31 cellular contexts compared by ENCODE assay signal in genomic region chr4:113674733-113675132, GRCh38.
DNase-seq lines count a peak whose midpoint lies in the region; ATAC-seq, FAIRE-seq and TF ChIP-seq lines count a peak whose summit lies in the region.
"Had no signal": no experiment of that assay in that cellular context is flagged by ENCODE, and none has a peak within 500 bp of the region (broad histone marks: within the 10 kb centered on the region; RNA-seq: fewer than 3 reads in every experiment).

No MANE protein-coding gene starts in this region.

- TF ChIP-seq RAD21 in A549 (conservative IDR thresholded peaks at IDR 0.05 in 1 of 2, IDR thresholded peaks at IDR 0.05 in 1 of 2) = no peak

- no peaks in the 10 kb centered on the region for H3K36me3 ChIP-seq in lower lobe of right lung
- H3K36me3 ChIP-seq: breast epithelium, neural progenitor cell, right lobe of liver, transverse colon, WERI-Rb-1 had no signal

- H3K27me3 ChIP-seq in lower lobe of right lung (ENCODE audit: low read depth) = no peaks in the 10 kb centered on the region
- H3K27me3 ChIP-seq: breast epithelium, neural progenitor cell, right lobe of liver, SJCRH30, spleen, transverse colon had no signal

- H3K4me1 ChIP-seq in A549 (peaks cover 49% of the 10 kb centered on the region), lower lobe of right lung (peaks cover 38% of the 10 kb centered on the region)

- CTCF ChIA-PET in activated CD4-positive, alpha-beta memory T cell treated with anti-CD3 and anti-CD28 coated beads for 36 hours (lab: Charles Lee) = interaction anchor here (0.7 to 1.8 kb wide), 2 partner anchors 10 to 127 kb away, joined by 4 to 7 read pairs; no protein-coding TSS in a partner anchor
- CTCF ChIA-PET in activated CD4-positive, alpha-beta memory T cell treated with anti-CD3 and anti-CD28 coated beads, Interleukin-2, amount 10 ng/mL, durations not matched to agents 7 days and 5 days (lab: Charles Lee) = no interaction called here
- CTCF ChIA-PET in A549 (lab: Yijun Ruan, JAX) = no interaction called here

- peak overlapping the region in 1 of 2 experiments; percentile 60; a peak in 2 of 6 replicates for H3K27ac ChIP-seq in A549
- no peak overlapping the region for H3K27ac ChIP-seq in lower lobe of right lung
- H3K27ac ChIP-seq: breast epithelium, GM23248, neural progenitor cell, right lobe of liver, SJCRH30, spleen, transverse colon, WERI-Rb-1 had no signal

- intact Hi-C loops in activated CD4-positive, alpha-beta memory T cell treated with anti-CD3 and anti-CD28 coated beads for 36 hours (cut with micrococcal nuclease) = no loop called here
- intact Hi-C loops in lower lobe of right lung (cut with DNase I) = no loop called here

- POLR2A ChIA-PET in activated CD4-positive, alpha-beta memory T cell treated with anti-CD3 and anti-CD28 coated beads for 36 hours (lab: Charles Lee) = interaction anchor here (0.6 to 1.1 kb wide), 2 partner anchors 9 to 10 kb away, joined by 3 read pairs; no protein-coding TSS in a partner anchor
- POLR2A ChIA-PET in activated CD4-positive, alpha-beta memory T cell treated with anti-CD3 and anti-CD28 coated beads, Interleukin-2, amount 10 ng/mL, durations not matched to agents 7 days and 5 days (lab: Charles Lee) = no interaction called here
- POLR2A ChIA-PET in A549 (lab: Yijun Ruan, JAX) = interaction anchor here (0.6 kb wide), 2 partner anchors 11 to 86 kb away, joined by 3 to 4 read pairs; no protein-coding TSS in a partner anchor

- no peak for FAIRE-seq in A549 (lab: Jason Lieb, UNC)
- FAIRE-seq: endothelial cell of umbilical vein, frontal cortex had no signal

- peak overlapping the region; percentile 62 for H3K4me2 ChIP-seq in A549
- H3K4me2 ChIP-seq: neural progenitor cell had no signal

- H3K4me3 ChIP-seq in A549 = no peak overlapping the region
- H3K4me3 ChIP-seq in lower lobe of right lung = no peak overlapping the region
- H3K4me3 ChIP-seq: breast epithelium, GM23248, neural progenitor cell, right lobe of liver, SJCRH30, spleen, transverse colon had no signal

- H3K9me3 Mint-ChIP-seq in activated CD4-positive, alpha-beta memory T cell treated with anti-CD3 and anti-CD28 coated beads for 36 hours = no peaks in the 10 kb centered on the region
- H3K9me3 Mint-ChIP-seq in activated CD4-positive, alpha-beta memory T cell treated with anti-CD3 and anti-CD28 coated beads, Interleukin-2, amount 10 ng/mL, durations not matched to agents 7 days and 5 days = no peaks in the 10 kb centered on the region
- H3K9me3 Mint-ChIP-seq: activated T-helper 1 cell treated with anti-CD3 and anti-CD28 coated beads, Interleukin-12 subunit alpha, Interleukin-12 subunit beta, Interleukin-2, Interleukin-4 antibody, amounts not matched to agents 30 ng/mL and 10 ng/mL and 1 ng/mL, durations not matched to agents 14 hours and 24 hours and 36 hours; memory B cell; neural progenitor cell had no signal

- DNase-seq in activated CD4-positive, alpha-beta memory T cell treated with anti-CD3 and anti-CD28 coated beads for 36 hours = no peak
- DNase-seq in activated CD4-positive, alpha-beta memory T cell treated with anti-CD3 and anti-CD28 coated beads, Interleukin-2, amount 10 ng/mL, durations not matched to agents 7 days and 5 days = no peak
- DNase-seq in A549 (ENCODE audit: low read depth in 1 of 2, low spot score in 1 of 2) = no peak
- DNase-seq in G401 (ENCODE audit: low spot score) = peak; percentile 70
- DNase-seq in lower lobe of right lung = no peak
- no peak for DNase-seq in 8988T
- DNase-seq in NCI-H1092 (lab: John Stamatoyannopoulos, UW) = no peak
- DNase-seq: ACHN; activated CD4-positive, alpha-beta T cell treated with anti-CD3 and anti-CD28 coated beads for 48 hours; anterior cingulate cortex; GF-D8; Kasumi-1; kidney glomerular epithelial cell; NCI-H1436; NCI-H2081; right lobe of liver; spleen; stimulated activated CD4-positive, alpha-beta T cell treated with anti-CD3 and anti-CD28 coated beads, Interleukin-2, amount 100 ng/mL, for 24 hours; SW 1271; T-helper 9 cell; WERI-Rb-1 had no signal

- TF ChIP-seq CTCF in A549 (IDR thresholded peaks at IDR 0.05) (no peak), lower lobe of right lung (IDR thresholded peaks at IDR 0.05) (no peak)

- H3K36me3 Mint-ChIP-seq in activated CD4-positive, alpha-beta memory T cell treated with anti-CD3 and anti-CD28 coated beads for 36 hours = peaks cover 36% of the 10 kb centered on the region
- peaks cover 33% of the 10 kb centered on the region for H3K36me3 Mint-ChIP-seq in activated CD4-positive, alpha-beta memory T cell treated with anti-CD3 and anti-CD28 coated beads, Interleukin-2, amount 10 ng/mL, durations not matched to agents 7 days and 5 days (ENCODE audit: low read depth)
- H3K36me3 Mint-ChIP-seq: memory B cell had no signal

- in situ Hi-C loops in G401 (cut with HindIII; ENCODE audit: low sequenced_read_pairs) = no loop called here

- H3K27ac Mint-ChIP-seq in activated CD4-positive, alpha-beta memory T cell treated with anti-CD3 and anti-CD28 coated beads for 36 hours = peak overlapping the region; percentile 61
- H3K27ac Mint-ChIP-seq in activated CD4-positive, alpha-beta memory T cell treated with anti-CD3 and anti-CD28 coated beads, Interleukin-2, amount 10 ng/mL, durations not matched to agents 7 days and 5 days = no peak overlapping the region
- H3K27ac Mint-ChIP-seq: activated T-helper 1 cell treated with anti-CD3 and anti-CD28 coated beads, Interleukin-12 subunit alpha, Interleukin-12 subunit beta, Interleukin-2, Interleukin-4 antibody, amounts not matched to agents 30 ng/mL and 10 ng/mL and 1 ng/mL, durations not matched to agents 14 hours and 24 hours and 36 hours; memory B cell; neural progenitor cell had no signal

- H3K4me1 Mint-ChIP-seq in activated CD4-positive, alpha-beta memory T cell treated with anti-CD3 and anti-CD28 coated beads for 36 hours (ENCODE audit: low read depth) = peaks cover 58% of the 10 kb centered on the region
- peaks cover 33% of the 10 kb centered on the region for H3K4me1 Mint-ChIP-seq in activated CD4-positive, alpha-beta memory T cell treated with anti-CD3 and anti-CD28 coated beads, Interleukin-2, amount 10 ng/mL, durations not matched to agents 7 days and 5 days

- 24% methylated on average over 2 of the region's 2 CpGs for WGBS in A549 (ENCODE audit: missing lambda C conversion rate)

- ATAC-seq in A549 (no peak), lower lobe of right lung (peak; percentile 13 to 54), HG03342 (IDR thresholded peaks at IDR 0.05; ENCODE audit: unreplicated experiment) (no peak)

- H3K27me3 Mint-ChIP-seq in activated CD4-positive, alpha-beta memory T cell treated with anti-CD3 and anti-CD28 coated beads for 36 hours = no peaks in the 10 kb centered on the region
- H3K27me3 Mint-ChIP-seq in activated CD4-positive, alpha-beta memory T cell treated with anti-CD3 and anti-CD28 coated beads, Interleukin-2, amount 10 ng/mL, durations not matched to agents 7 days and 5 days = no peaks in the 10 kb centered on the region
- H3K27me3 Mint-ChIP-seq: memory B cell had no signal

- no peak overlapping the region for H3K4me3 Mint-ChIP-seq in activated CD4-positive, alpha-beta memory T cell treated with anti-CD3 and anti-CD28 coated beads for 36 hours
- H3K4me3 Mint-ChIP-seq in activated CD4-positive, alpha-beta memory T cell treated with anti-CD3 and anti-CD28 coated beads, Interleukin-2, amount 10 ng/mL, durations not matched to agents 7 days and 5 days = no peak overlapping the region
- H3K4me3 Mint-ChIP-seq: activated T-helper 1 cell treated with anti-CD3 and anti-CD28 coated beads, Interleukin-12 subunit alpha, Interleukin-12 subunit beta, Interleukin-2, Interleukin-4 antibody, amounts not matched to agents 30 ng/mL and 10 ng/mL and 1 ng/mL, durations not matched to agents 14 hours and 24 hours and 36 hours; memory B cell; neural progenitor cell had no signal

- H3K9me3 ChIP-seq in A549 (no peaks in the 10 kb centered on the region), lower lobe of right lung (no peaks in the 10 kb centered on the region)
- H3K9me3 ChIP-seq: breast epithelium, right lobe of liver, SJCRH30, spleen, transverse colon had no signal

- no peak for TF ChIP-seq POLR2A in A549 (IDR thresholded peaks at IDR 0.05; ENCODE audit: low read length)

- TF ChIP-seq EP300 in A549 (IDR thresholded peaks at IDR 0.05) = no peak

TF ChIP-seq in A549, 52 proteins besides CTCF, POLR2A, EP300 and RAD21 (continues in another document):
- TF ChIP-seq HES2 (IDR thresholded peaks at IDR 0.05) (no peak), FOSL2 (IDR thresholded peaks at IDR 0.05) (no peak), FOSL2 (CRISPR knock-in tag; IDR thresholded peaks at IDR 0.05) (no peak), JUNB (IDR thresholded peaks at IDR 0.05) (no peak), USF2 (IDR thresholded peaks at IDR 0.05) (no peak), MAX (IDR thresholded peaks at IDR 0.05) (no peak), MAZ (IDR thresholded peaks at IDR 0.05; ENCODE audit: borderline replicate concordance, low read depth, low read length) (no peak), KDM5A (IDR thresholded peaks at IDR 0.05) (no peak), MAFK (IDR thresholded peaks at IDR 0.05; ENCODE audit: partially characterized antibody) (no peak), HDAC2 (IDR thresholded peaks at IDR 0.05) (no peak), ELK1 (IDR thresholded peaks at IDR 0.05; ENCODE audit: low read depth, low read length) (no peak), HEYL (CRISPR knock-in tag; IDR thresholded peaks at IDR 0.05) (no peak)

Comparison
In these comparisons a context has a peak if more than half of its experiments do, and no peak if none do; other contexts are left out.
1. ATAC-seq: peak in lower lobe of right lung (2 of 2); none in A549 (0 of 2) and HG03342 (single experiment).